ENCODE assay signal across 18 cellular contexts in the genomic region with DNA sequence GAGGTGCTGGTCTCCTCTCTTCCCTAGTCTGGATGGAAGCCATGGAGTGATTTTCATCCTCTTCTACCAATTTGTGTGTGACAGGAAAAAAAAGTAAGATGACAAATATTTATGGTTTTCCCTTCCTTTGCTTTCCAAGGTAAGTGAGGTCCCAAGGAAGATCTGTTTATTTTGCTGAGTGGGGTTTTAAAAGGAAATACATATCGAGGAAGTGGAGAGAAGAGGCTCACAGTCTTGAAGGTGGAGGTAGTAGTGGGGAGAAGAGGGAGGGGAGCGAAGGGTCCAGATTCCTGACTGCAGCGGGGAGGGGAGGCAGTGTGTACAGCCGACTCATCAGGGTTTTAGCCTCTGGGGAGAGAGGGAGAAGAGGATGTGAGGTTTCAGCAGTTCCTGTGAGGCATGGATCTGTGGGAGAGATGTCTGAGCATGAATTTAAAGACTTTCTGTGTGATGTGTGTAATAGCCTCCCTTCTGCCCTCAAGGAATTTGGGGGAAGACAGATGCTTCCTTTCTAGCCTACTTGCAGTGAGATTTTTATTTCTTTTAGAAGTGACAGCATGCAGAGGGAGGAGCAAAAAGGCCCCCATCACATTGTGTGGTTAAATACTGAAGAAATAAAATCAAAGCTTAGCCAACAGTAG.
DNase-seq lines count a peak whose midpoint lies in the region; ATAC-seq and TF ChIP-seq lines count a peak whose summit lies in the region.
"Had no signal": no experiment of that assay in that cellular context is flagged by ENCODE, and none has a peak within 500 bp of the region (broad histone marks: within the 10 kb centered on the region; RNA-seq: fewer than 3 reads in every experiment).

No MANE protein-coding gene starts in this region.

- H3K27me3 ChIP-seq in dorsolateral prefrontal cortex: no peaks in the 10 kb centered on the region
- no peaks in the 10 kb centered on the region for H3K27me3 ChIP-seq in thyroid gland
- H3K27me3 ChIP-seq: MG63 had no signal

- intact Hi-C loops in dorsolateral prefrontal cortex (cut with DNase I): no loop called here
- intact Hi-C loops in posterior cingulate gyrus (cut with DNase I): no loop called here
- intact Hi-C loops in thyroid gland (cut with DNase I): no loop called here

- no peak for ATAC-seq in GM18861 (IDR thresholded peaks at IDR 0.05; ENCODE audit: unreplicated experiment)
- no peak for ATAC-seq in activated naive CD4-positive, alpha-beta T cell treated with anti-CD3 and anti-CD28 coated beads, Interleukin-2, amount 50 U/mL, for 72 hours
- ATAC-seq: GM12878; left lobe of liver; stimulated activated memory B cell treated with anti-CD40 and anti-IgM and Interleukin-4, amounts not matched to agents 10 μg/mL and 1 μg/mL and 100 μg/mL, for 72 hours had no signal

- H3K36me3 Mint-ChIP-seq in mesothelial cell of epicardium: no peaks in the 10 kb centered on the region
- no peaks in the 10 kb centered on the region for H3K36me3 Mint-ChIP-seq in activated naive CD4-positive, alpha-beta T cell treated with anti-CD3 and anti-CD28 coated beads, Interleukin-2, amount 50 U/mL, for 72 hours
- H3K36me3 Mint-ChIP-seq: stimulated activated memory B cell treated with anti-CD40 and anti-IgM and Interleukin-4, amounts not matched to agents 10 μg/mL and 1 μg/mL and 100 μg/mL, for 72 hours had no signal

- no peak overlapping the region for H3K4me3 ChIP-seq in AG09309 (ENCODE audit: control insufficient read depth, low read depth, low read length)
- no peak overlapping the region for H3K4me3 ChIP-seq in dorsolateral prefrontal cortex
- H3K4me3 ChIP-seq in thyroid gland (replicated peaks in 1 of 3): no peak overlapping the region
- H3K4me3 ChIP-seq: GM12878, MG63 had no signal

- TF ChIP-seq POLR2A in thyroid gland (IDR thresholded peaks at IDR 0.05): no peak

- DNase-seq in AG09309 (ENCODE audit: low read depth) (peak; percentile 55), Kasumi-1 (lab: John Stamatoyannopoulos, UW) (peak; percentile 12 to 31), dorsolateral prefrontal cortex (no peak), mesothelial cell of epicardium (ENCODE audit: low spot score in 2 of 2, unreplicated experiment in 2 of 2) (no peak), posterior cingulate gyrus (no peak), thyroid gland (no peak)
- DNase-seq in activated naive CD4-positive, alpha-beta T cell treated with anti-CD3 and anti-CD28 coated beads, Interleukin-2, amount 50 U/mL, for 72 hours (ENCODE audit: low spot score in 2 of 2): no peak
- DNase-seq: activated CD4-positive, alpha-beta T cell treated with anti-CD3 and anti-CD28 coated beads for 48 hours; activated naive CD4-positive, alpha-beta T cell treated with Interleukin-2 at 50 U/mL for 16 hours; GOT3; MG63; NCI-H510A treated with DMSO at 0.1 percent for 48 hours; T-helper 9 cell had no signal

- no peaks in the 10 kb centered on the region for H3K27me3 Mint-ChIP-seq in mesothelial cell of epicardium (ENCODE audit: low read depth)
- H3K27me3 Mint-ChIP-seq: progenitor cell of endocrine pancreas had no signal

- no peaks in the 10 kb centered on the region for H3K36me3 ChIP-seq in thyroid gland
- H3K36me3 ChIP-seq: MG63 had no signal

- H3K9me3 Mint-ChIP-seq in mesothelial cell of epicardium: no peaks in the 10 kb centered on the region
- no peaks in the 10 kb centered on the region for H3K9me3 Mint-ChIP-seq in activated naive CD4-positive, alpha-beta T cell treated with anti-CD3 and anti-CD28 coated beads, Interleukin-2, amount 50 U/mL, for 72 hours
- H3K9me3 Mint-ChIP-seq: stimulated activated memory B cell treated with anti-CD40 and anti-IgM and Interleukin-4, amounts not matched to agents 10 μg/mL and 1 μg/mL and 100 μg/mL, for 72 hours had no signal

- H3K4me1 Mint-ChIP-seq in mesothelial cell of epicardium: peaks cover 20% of the 10 kb centered on the region

- H3K9me3 ChIP-seq in thyroid gland: no peaks in the 10 kb centered on the region
- H3K9me3 ChIP-seq: MG63 had no signal

- no peak for TF ChIP-seq CTCF in AG09309 (IDR thresholded peaks at IDR 0.05; ENCODE audit: control insufficient read depth, insufficient read depth, low read depth, low read length, missing control alignments)
- no peak for TF ChIP-seq CTCF in dorsolateral prefrontal cortex (IDR thresholded peaks at IDR 0.05 in 54 of 56, conservative IDR thresholded peaks at IDR 0.05 in 2 of 56; ENCODE audit: low read depth in 1 of 56, partially characterized antibody in 56 of 56)
- TF ChIP-seq CTCF in mesothelial cell of epicardium (IDR thresholded peaks at IDR 0.05; ENCODE audit: unreplicated experiment): no peak
- TF ChIP-seq CTCF in thyroid gland (IDR thresholded peaks at IDR 0.05): no peak

- peak overlapping the region; percentile 18 for H3K27ac Mint-ChIP-seq in mesothelial cell of epicardium
- no peak overlapping the region for H3K27ac Mint-ChIP-seq in activated naive CD4-positive, alpha-beta T cell treated with anti-CD3 and anti-CD28 coated beads, Interleukin-2, amount 50 U/mL, for 72 hours
- H3K27ac Mint-ChIP-seq: progenitor cell of endocrine pancreas; stimulated activated memory B cell treated with anti-CD40 and anti-IgM and Interleukin-4, amounts not matched to agents 10 μg/mL and 1 μg/mL and 100 μg/mL, for 72 hours had no signal

- H3K4me1 ChIP-seq in thyroid gland: peaks cover 0 to 20% of the 10 kb centered on the region in 2 donors

- H3K27ac ChIP-seq in dorsolateral prefrontal cortex (peak overlapping the region in 43 of 59 donors; percentile 12 to 78 (median 59)), thyroid gland (no peak overlapping the region)

- WGBS in thyroid gland, 2 donors: 71 to 78% methylated on average over 4 of the region's 4 CpGs

- H3K4me3 Mint-ChIP-seq in mesothelial cell of epicardium: no peak overlapping the region
- H3K4me3 Mint-ChIP-seq: stimulated activated memory B cell treated with anti-CD40 and anti-IgM and Interleukin-4, amounts not matched to agents 10 μg/mL and 1 μg/mL and 100 μg/mL, for 72 hours had no signal

Comparison
In these comparisons a context has a peak if more than half of its experiments do, and no peak if none do; other contexts are left out.
1. DNase-seq: peak in AG09309 (single experiment) and Kasumi-1 (2 of 2); none in dorsolateral prefrontal cortex (0 of 10), mesothelial cell of epicardium (0 of 2), posterior cingulate gyrus (0 of 10), thyroid gland (0 of 2) and activated naive CD4-positive, alpha-beta T cell treated with anti-CD3 and anti-CD28 coated beads, Interleukin-2, amount 50 U/mL, for 72 hours (0 of 2).
2. H3K27ac ChIP-seq: peak in dorsolateral prefrontal cortex (43 of 59); none in thyroid gland (0 of 3).